8 cellular contexts compared by ENCODE assay signal in the genomic region with DNA sequence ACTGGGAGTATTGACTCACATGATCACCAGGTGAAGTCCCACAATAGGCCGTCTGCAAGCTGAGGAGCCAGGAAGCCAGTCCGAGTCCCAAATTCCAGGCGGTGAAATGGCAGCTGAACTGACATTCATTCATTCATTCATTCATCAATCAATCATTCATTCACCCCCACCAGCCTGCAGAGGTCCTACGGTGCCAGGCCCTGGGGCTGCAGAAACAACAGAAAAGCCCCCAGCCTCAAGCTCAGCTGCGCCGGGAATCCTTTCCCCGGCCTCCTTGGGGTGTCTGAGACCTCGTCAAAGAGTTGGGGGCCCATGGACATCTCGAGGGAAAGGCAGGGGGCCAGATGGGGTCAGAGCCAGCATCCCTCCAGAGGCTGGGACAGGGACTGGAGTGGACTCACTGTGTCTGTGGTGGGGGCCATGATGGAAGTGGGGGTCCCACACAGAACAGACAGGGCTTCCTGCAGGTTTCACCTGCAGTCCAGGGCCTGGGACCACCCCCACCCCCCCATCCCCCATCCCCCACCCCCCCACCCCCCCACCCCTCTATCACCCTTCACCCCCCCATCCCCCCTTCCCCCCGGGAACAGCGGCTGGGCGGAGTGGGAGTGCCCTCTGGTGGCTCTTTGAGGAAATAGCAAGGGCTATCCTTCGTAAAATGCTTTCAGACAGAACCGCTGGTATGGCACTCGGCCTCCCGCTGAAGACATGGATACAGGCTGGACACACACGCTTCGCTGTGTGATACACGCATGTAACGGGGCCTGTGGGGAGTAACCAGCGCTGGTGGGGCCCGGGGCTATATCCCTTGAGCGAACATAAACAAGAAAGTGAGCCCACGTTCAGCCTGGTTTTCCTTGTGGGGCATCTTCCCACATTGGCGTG. TPM values are rescaled to one million over a fixed set of nuclear protein-coding genes. Genes with fewer than 3 reads are reported as not detected.
A peak's percentile ranks its signal among the peaks of the same experiment; 100 is the strongest.
DNase-seq lines count a peak whose midpoint lies in the region; ATAC-seq and TF ChIP-seq lines count a peak whose summit lies in the region.

No MANE protein-coding gene starts in this region.

- 32% methylated on average over 21 of the region's 25 CpGs for WGBS in prostate gland

- H3K4me1 ChIP-seq in Panc1 (ENCODE audit: control insufficient read depth, insufficient read depth, low read length) (no peaks in the 10 kb centered on the region), prostate gland (replicated peaks) (no peaks in the 10 kb centered on the region)

- BruUV-seq in Panc1 (replicated peaks; lab: Mats Ljungman, UMichigan) = no TSS peak

- in situ Hi-C loops in GM13976 (cut with MboI; ENCODE audit: low sequenced_read_pairs, unreplicated experiment) = loop anchor here (25.0 kb wide), 1 partner anchor 374 kb away; no protein-coding TSS in a partner anchor
- in situ Hi-C loops in Panc1 (cut with HindIII; ENCODE audit: low pct_unique_long_range_greater_than_20kb, low sequenced_read_pairs) = no loop called here

- ATAC-seq in Panc1 = peak; percentile 58
- ATAC-seq in HG02798 (IDR thresholded peaks at IDR 0.05; ENCODE audit: poor library complexity, unreplicated experiment) = no peak

- TF ChIP-seq POLR2A in prostate gland (IDR thresholded peaks at IDR 0.05) = no peak

- POLR2A ChIA-PET in Panc1 (lab: Charles Lee) = interaction anchor here (0.9 kb wide), 1 partner anchor 8 kb away, joined by 4 read pairs; a partner anchor contains a TSS

- H3K27ac ChIP-seq in Panc1 (ENCODE audit: low read length) = no peak overlapping the region
- H3K27ac ChIP-seq in prostate gland = no peak overlapping the region

- CTCF ChIA-PET in Panc1 (lab: Charles Lee) = interaction anchor here (0.7 kb wide), 1 partner anchor 9 kb away, joined by 3 read pairs; no protein-coding TSS in a partner anchor

- intact Hi-C loops in Panc1 (cut with micrococcal nuclease; ENCODE audit: unreplicated experiment) = no loop called here
- intact Hi-C loops in prostate gland (cut with DNase I) = loop anchor here (10.0 kb wide), 1 partner anchor 117 kb away; no protein-coding TSS in a partner anchor

- H3K36me3 ChIP-seq in Panc1 (ENCODE audit: control insufficient read depth, insufficient read depth, low read length) (no peaks in the 10 kb centered on the region), prostate gland (no peaks in the 10 kb centered on the region)

- TF ChIP-seq CTCF in GM13976 (IDR thresholded peaks at IDR 0.05; ENCODE audit: borderline replicate concordance, control extremely low read depth, extremely low read depth, insufficient read depth, missing control alignments) (peak; percentile 82), Panc1 (IDR thresholded peaks at IDR 0.05) (peak; percentile 74; the same call in 1 of the 2 replicates), prostate gland (IDR thresholded peaks at IDR 0.05) (peak; percentile 21 to 62 (median 54))

- DNase-seq in AG08395 (ENCODE audit: low spot score) (peak; percentile 82), GM13976 (ENCODE audit: low spot score) (peak; percentile 81), Panc1 (ENCODE audit: low read depth, low spot score) (no peak), globus pallidus (ENCODE audit: low spot score) (peak; percentile 55), prostate gland (ENCODE audit: low spot score) (peak; percentile 19), NCI-H1048 (lab: John Stamatoyannopoulos, UW) (no peak)
- peak; percentile 58 for DNase-seq in activated naive CD4-positive, alpha-beta T cell treated with Interleukin-2 at 50 U/mL for 16 hours

- H3K9me3 ChIP-seq in Panc1 (ENCODE audit: control insufficient read depth, insufficient read depth, low read depth, low read length) (no peaks in the 10 kb centered on the region), prostate gland (no peaks in the 10 kb centered on the region)

- peak overlapping the region; percentile 26 to 44 for H3K4me3 ChIP-seq in Panc1 (ENCODE audit: low read depth in 2 of 2, low read length in 2 of 2)
- H3K4me3 ChIP-seq in prostate gland = no peak overlapping the region

- H3K27me3 ChIP-seq in Panc1 (ENCODE audit: control insufficient read depth, insufficient read depth, low read length) (no peaks in the 10 kb centered on the region), prostate gland (replicated peaks; ENCODE audit: insufficient read depth) (no peaks in the 10 kb centered on the region)

RNA-seq across cellular contexts. Expression of a gene that starts 8.5 kb away (rescaled TPM):
- total RNA-seq in Panc1 (2021; ENCODE audit: unreplicated experiment) = 45.9 TPM
- 41.2 TPM for polyA plus RNA-seq in Panc1 (2012; ENCODE audit: insufficient read length)
- total RNA-seq in prostate gland = 10 to 100 TPM; 26.7 to 50.7 TPM

Comparison
In these comparisons a context has a peak if more than half of its experiments do, and no peak if none do; other contexts are left out.
1. DNase-seq: peak in AG08395 (single experiment), GM13976 (single experiment), activated naive CD4-positive, alpha-beta T cell treated with Interleukin-2 at 50 U/mL for 16 hours (single experiment), globus pallidus (single experiment) and prostate gland (single experiment); none in Panc1 (single experiment) and NCI-H1048 (single experiment).
2. H3K4me3 ChIP-seq: peak in Panc1 (2 of 2); none in prostate gland (0 of 2).
3. Peak in every context shown above with its lines, with median percentiles within 50 percentile points of each other: CTCF ChIP-seq.